ENCODE assay signal across 14 cellular contexts in genomic region chr14:93946104-93946503, GRCh38. TPM values are rescaled to one million over a fixed set of nuclear protein-coding genes. Genes with fewer than 3 reads are reported as not detected.
A peak's percentile ranks its signal among the peaks of the same experiment; 100 is the strongest.
DNase-seq lines count a peak whose midpoint lies in the region; ATAC-seq, FAIRE-seq and TF ChIP-seq lines count a peak whose summit lies in the region.
"Had no signal": no experiment of that assay in that cellular context is flagged by ENCODE, and none has a peak within 500 bp of the region (broad histone marks: within the 10 kb centered on the region; RNA-seq: fewer than 3 reads in every experiment).

No MANE protein-coding gene starts in this region.

- H3K9me3 ChIP-seq in cardiac muscle cell (ENCODE audit: low read depth) (no peaks in the 10 kb centered on the region), GM12878 (replicated peaks; ENCODE audit: control insufficient read depth, insufficient read depth, low read length) (no peaks in the 10 kb centered on the region)
- H3K9me3 ChIP-seq: colonic mucosa had no signal

- no peaks in the 10 kb centered on the region for H3K79me2 ChIP-seq in GM12878 (ENCODE audit: control insufficient read depth, insufficient read depth, low read length)

- TF ChIP-seq POLR2A in GM12878 (IDR thresholded peaks at IDR 0.05; ENCODE audit: low read depth, low read length), result no peak

- no peak overlapping the region for H3K4me3 ChIP-seq in cardiac muscle cell
- no peak overlapping the region for H3K4me3 ChIP-seq in GM12878
- H3K4me3 ChIP-seq: colonic mucosa had no signal

- intact Hi-C loops in Right ventricle myocardium superior (cut with DNase I), result no loop called here
- intact Hi-C loops in GM12878 (cut with micrococcal nuclease; ENCODE audit: unreplicated experiment), result no loop called here

- POLR2A ChIA-PET in GM12878 (lab: Charles Lee), result interaction anchor here (0.8 kb wide), 1 partner anchor 13 kb away, joined by 4 read pairs; no protein-coding TSS in a partner anchor

- no peak overlapping the region for H3K9ac ChIP-seq in GM12878 (ENCODE audit: control insufficient read depth, insufficient read depth, low read length)

- ATAC-seq in Right ventricle myocardium superior (ENCODE audit: poor library complexity) (no peak), GM12878 (peak; percentile 84), HG03175 (IDR thresholded peaks at IDR 0.05; ENCODE audit: unreplicated experiment) (no peak), GM21723 (IDR thresholded peaks at IDR 0.05; ENCODE audit: unreplicated experiment) (no peak)

- 2% methylated on average over 6 of the region's 6 CpGs for WGBS in GM12878 (ENCODE audit: insufficient coverage, insufficient replicate concordance, low lambda C conversion rate, missing lambda C conversion rate)

- H3K27ac ChIP-seq in cardiac muscle cell, result peak overlapping the region; percentile 73
- H3K27ac ChIP-seq in GM12878 (ENCODE audit: control insufficient read depth, insufficient read depth), result no peak overlapping the region
- H3K27ac ChIP-seq: colonic mucosa had no signal

- H2AFZ ChIP-seq in GM12878 (ENCODE audit: control insufficient read depth, low read depth, low read length), result no peak overlapping the region

- peaks cover 78% of the 10 kb centered on the region for H3K36me3 ChIP-seq in cardiac muscle cell
- H3K36me3 ChIP-seq in GM12878 (ENCODE audit: control insufficient read depth in 2 of 2, insufficient read depth in 2 of 2, low read length in 1 of 2), result peaks cover 0 to 4% of the 10 kb centered on the region in 2 experiments; a peak in 1 of 4 replicates
- H3K36me3 ChIP-seq: colonic mucosa had no signal

- TF ChIP-seq RAD21 in GM12878 (IDR thresholded peaks at IDR 0.05; ENCODE audit: insufficient read depth, low read depth, low read length), result no peak

- no peak for TF ChIP-seq EP300 in GM12878 (IDR thresholded peaks at IDR 0.05; ENCODE audit: borderline replicate concordance in 1 of 2, control insufficient read depth in 1 of 2, low read depth in 2 of 2, low read length in 2 of 2)

- BruUV-seq in GM12878 (replicated peaks; lab: Mats Ljungman, UMichigan), result no TSS peak

- CTCF ChIA-PET in GM12878 (lab: Yijun Ruan, JAX), result interaction anchor here (0.6 to 2.0 kb wide), 3 partner anchors 25 to 290 kb away, joined by 4 to 23 read pairs (median 13); no protein-coding TSS in a partner anchor

- no peaks in the 10 kb centered on the region for H4K20me1 ChIP-seq in GM12878 (ENCODE audit: control insufficient read depth, insufficient read depth)

- SMC1A ChIA-PET in GM12878 (lab: Charles Lee; ENCODE audit: uncharacterized antibody, unreplicated experiment), result interaction anchor here (0.7 to 19.5 kb wide), 8 partner anchors 9 to 90 kb away, joined by 3 to 409 read pairs (median 4); partner anchors contain the start of gene ASB2

- H3K4me2 ChIP-seq in GM12878 (ENCODE audit: control insufficient read depth, insufficient read depth), result no peak overlapping the region

- TF ChIP-seq CTCF in cardiac muscle cell (IDR thresholded peaks at IDR 0.05; ENCODE audit: low read depth, low read length) (no peak), GM12878 (IDR thresholded peaks at IDR 0.05 in 2 of 3, conservative IDR thresholded peaks at IDR 0.05 in 1 of 3; ENCODE audit: control insufficient read depth in 2 of 3, extremely low read depth in 1 of 3, insufficient read depth in 1 of 3, low read depth in 3 of 3, low read length in 3 of 3) (no peak)

- peak in 1 of 2 donors; percentile 23 for DNase-seq in cardiac muscle cell (ENCODE audit: low read depth in 1 of 2, low spot score in 1 of 2)
- no peak for DNase-seq in Right ventricle myocardium superior
- no peak for DNase-seq in GM12878 (ENCODE audit: low read depth, low spot score)
- peak; percentile 87 for DNase-seq in islet precursor cell
- no peak for DNase-seq in GF-D8 (lab: John Stamatoyannopoulos, UW)
- DNase-seq in GM19238 (ENCODE audit: insufficient read length, low spot score), result no peak
- DNase-seq: activated CD8-positive, alpha-beta memory T cell treated with anti-CD3 and anti-CD28 coated beads, Interleukin-2, amount 50 U/mL, for 4 hours; colonic mucosa; midbrain; occipital lobe had no signal

- no peaks in the 10 kb centered on the region for H3K27me3 ChIP-seq in cardiac muscle cell
- H3K27me3 ChIP-seq in GM12878 (replicated peaks in 1 of 2; ENCODE audit: control insufficient read depth in 2 of 2, insufficient read depth in 2 of 2, low read length in 1 of 2), result no peaks in the 10 kb centered on the region
- H3K27me3 ChIP-seq: colonic mucosa had no signal

- in situ Hi-C loops in GM12878 (cut with MboI), result no loop called here

- H3K4me1 ChIP-seq in cardiac muscle cell (ENCODE audit: low read depth), result peaks cover 15% of the 10 kb centered on the region
- H3K4me1 ChIP-seq in GM12878 (ENCODE audit: control insufficient read depth, insufficient read depth, low read length), result peaks cover 3% of the 10 kb centered on the region
- H3K4me1 ChIP-seq: colonic mucosa had no signal

- RAD21 ChIA-PET in GM12878 (lab: Charles Lee; ENCODE audit: unreplicated experiment), result interaction anchor here (0.7 to 13.9 kb wide), 4 partner anchors 9 to 90 kb away, joined by 3 to 344 read pairs (median 4); partner anchors contain the start of gene CCDC197

- FAIRE-seq in GM12878 (lab: Jason Lieb, UNC), result no peak

TF ChIP-seq in GM12878, 131 proteins besides CTCF, POLR2A, EP300 and RAD21 (continues in another document):
- TF ChIP-seq ZSCAN29 (IDR thresholded peaks at IDR 0.05) (peak; percentile 80), KAT2A (conservative IDR thresholded peaks at IDR 0.05; ENCODE audit: control insufficient read depth, low read depth, low read length) (no peak), IKZF2 (IDR thresholded peaks at IDR 0.05) (peak in 1 of 2 experiments; percentile 49; a peak in 1 of 4 replicates), RUNX3 (IDR thresholded peaks at IDR 0.05; ENCODE audit: low read length) (peak; percentile 13; the same call in 1 of the 2 replicates)

RNA-seq across cellular contexts. Expression of gene FAM181A, which starts 19.0 kb away (rescaled TPM):
- not detected in 2 replicates for total RNA-seq in cardiac muscle cell
- polyA plus RNA-seq in cardiac muscle cell, result 0.16 TPM in 1 of 2 replicates, not detected in the other
- total RNA-seq in Right ventricle myocardium superior, result not detected
- total RNA-seq in GM12878 (2013; cell fraction: nucleolus; rRNA removed), result not detected in 2 replicates
- not detected in 2 replicates for total RNA-seq in GM12878 (2014; rRNA removed)
- total RNA-seq in GM12878 (2014; rRNA removed; fragmentation: Illumina TruSeq; extraction: Trizol), result not detected in 2 replicates
- total RNA-seq in GM12878 (2021), result not detected in 2 replicates
- polyA plus RNA-seq in GM12878 (2011; ENCODE audit: low read depth), result not detected
- polyA plus RNA-seq in GM12878 (2011; rRNA removed), result not detected in 2 replicates
- not detected in 2 replicates for polyA plus RNA-seq in GM12878 (2011; cell fraction: cytosol; rRNA removed)
- polyA plus RNA-seq in GM12878 (2011; cell fraction: nucleus; rRNA removed), result not detected in 2 replicates
- not detected in 2 replicates for polyA plus RNA-seq in GM12878 (2012)
- not detected in 2 replicates for polyA plus RNA-seq in GM12878 (2014; fragmentation: Illumina TruSeq; extraction: Trizol)
- polyA plus RNA-seq in GM12878 (2014; fragmentation: Nextera tagmentation; extraction: Ambion mirVana), result not detected
- polyA plus RNA-seq in GM12878 (2014; rRNA removed), result not detected in 2 replicates
- not detected for polyA plus RNA-seq in GM12878 (2016; fragmentation: Nextera tagmentation; extraction: Ambion mirVana)
- polyA minus RNA-seq in GM12878 (2011; rRNA and poly(A)+ RNA removed), result not detected in 2 replicates
- polyA minus RNA-seq in GM12878 (2011; cell fraction: cytosol; rRNA and poly(A)+ RNA removed), result not detected in 2 replicates
- not detected in 2 replicates for polyA minus RNA-seq in GM12878 (2011; cell fraction: nucleus; rRNA and poly(A)+ RNA removed)
- total RNA-seq: colonic mucosa, subcutaneous adipose tissue had no signal
- polyA plus RNA-seq: AG04450 had no signal

RNA-seq across cellular contexts. Expression of gene ASB2, which starts 30.3 kb away (rescaled TPM):
- total RNA-seq in cardiac muscle cell (208 and 240 TPM in 2 replicates), Right ventricle myocardium superior (297 TPM), GM12878 (2014; rRNA removed) (46.4 and 53.5 TPM in 2 replicates), GM12878 (2014; rRNA removed; fragmentation: Illumina TruSeq; extraction: Trizol) (21.5 and 26.9 TPM in 2 replicates), GM12878 (2021) (40.0 and 40.4 TPM in 2 replicates)
- polyA plus RNA-seq in cardiac muscle cell (165 and 191 TPM in 2 replicates), GM12878 (2011; rRNA removed) (8.5 and 16.9 TPM in 2 replicates), GM12878 (2014; fragmentation: Illumina TruSeq; extraction: Trizol) (12.3 and 21.9 TPM in 2 replicates), GM12878 (2014; fragmentation: Nextera tagmentation; extraction: Ambion mirVana) (1 to 10 TPM; 3.0 to 7.4 TPM), GM12878 (2014; rRNA removed) (50.0 and 54.5 TPM in 2 replicates), GM12878 (2016; fragmentation: Nextera tagmentation; extraction: Ambion mirVana) (10 to 100 TPM; 51.7 to 54.8 TPM)
- total RNA-seq in GM12878 (2013; cell fraction: nucleolus; rRNA removed), result 74.5 and 81.9 TPM in 2 replicates
- 18.9 TPM for polyA plus RNA-seq in GM12878 (2011; ENCODE audit: low read depth)
- polyA plus RNA-seq in GM12878 (2011; cell fraction: cytosol; rRNA removed), result 22.6 and 38.7 TPM in 2 replicates
- polyA plus RNA-seq in GM12878 (2011; cell fraction: nucleus; rRNA removed), result 45.6 and 71.8 TPM in 2 replicates
- polyA plus RNA-seq in GM12878 (2012), result 18.6 and 50.6 TPM in 2 replicates
- 20.3 and 37.3 TPM in 2 replicates for polyA minus RNA-seq in GM12878 (2011; rRNA and poly(A)+ RNA removed)
- polyA minus RNA-seq in GM12878 (2011; cell fraction: cytosol; rRNA and poly(A)+ RNA removed), result 8.8 and 11.7 TPM in 2 replicates
- polyA minus RNA-seq in GM12878 (2011; cell fraction: nucleus; rRNA and poly(A)+ RNA removed), result 26.7 and 36.0 TPM in 2 replicates
- total RNA-seq: occipital lobe had no signal

RNA-seq across cellular contexts. Expression of gene CCDC197, which starts 51.0 kb away (rescaled TPM):
- total RNA-seq in cardiac muscle cell (not detected in 2 replicates), Right ventricle myocardium superior (1.3 TPM), GM12878 (2014; rRNA removed) (not detected in 2 replicates), GM12878 (2014; rRNA removed; fragmentation: Illumina TruSeq; extraction: Trizol) (not detected in 2 replicates), GM12878 (2021) (not detected in 2 replicates)
- polyA plus RNA-seq in cardiac muscle cell (0.21 TPM in 1 of 2 replicates, not detected in the other), GM12878 (2011; rRNA removed) (0.12 and 0.16 TPM in 2 replicates), GM12878 (2014; fragmentation: Illumina TruSeq; extraction: Trizol) (not detected in 2 replicates), GM12878 (2014; fragmentation: Nextera tagmentation; extraction: Ambion mirVana) (not detected), GM12878 (2014; rRNA removed) (not detected in 2 replicates), GM12878 (2016; fragmentation: Nextera tagmentation; extraction: Ambion mirVana) (not detected)
- total RNA-seq in GM12878 (2013; cell fraction: nucleolus; rRNA removed), result 1.2 TPM in 2 replicates
- polyA plus RNA-seq in GM12878 (2011; ENCODE audit: low read depth), result not detected
- polyA plus RNA-seq in GM12878 (2011; cell fraction: cytosol; rRNA removed), result 0.04 TPM in 1 of 2 replicates, not detected in the other
- 0.28 and 0.56 TPM in 2 replicates for polyA plus RNA-seq in GM12878 (2011; cell fraction: nucleus; rRNA removed)
- polyA plus RNA-seq in GM12878 (2012), result 0.17 TPM in 1 of 2 replicates, not detected in the other
- 0.21 TPM in 1 of 2 replicates, not detected in the other for polyA minus RNA-seq in GM12878 (2011; rRNA and poly(A)+ RNA removed)
- polyA minus RNA-seq in GM12878 (2011; cell fraction: cytosol; rRNA and poly(A)+ RNA removed), result not detected in 2 replicates
- 0.24 TPM in 1 of 2 replicates, not detected in the other for polyA minus RNA-seq in GM12878 (2011; cell fraction: nucleus; rRNA and poly(A)+ RNA removed)
- total RNA-seq: colonic mucosa, occipital lobe, subcutaneous adipose tissue had no signal
- polyA plus RNA-seq: AG04450 had no signal
